In the genomic region with DNA sequence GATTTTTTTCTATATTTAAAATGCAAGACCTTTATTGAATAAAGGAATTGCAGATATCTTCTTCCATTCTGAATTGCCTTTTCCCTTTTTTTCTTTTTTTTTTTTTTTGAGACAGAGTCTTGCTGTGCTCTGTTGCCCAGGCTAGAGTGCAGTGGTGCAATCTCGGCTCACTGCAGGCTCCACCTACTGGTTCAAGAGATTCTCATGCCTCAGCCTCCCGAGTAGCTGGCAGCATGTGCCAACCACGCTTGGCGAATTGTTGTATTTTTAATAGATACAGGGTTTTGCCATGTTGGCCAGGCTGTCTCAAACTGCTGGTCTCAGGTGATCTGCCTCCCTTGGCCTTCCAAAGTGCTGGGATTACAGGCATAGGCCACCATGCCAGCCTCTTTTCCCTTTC, we compare ENCODE assay signal across 14 cellular contexts.
DNase-seq lines count a peak whose midpoint lies in the region; ATAC-seq and TF ChIP-seq lines count a peak whose summit lies in the region.
"Had no signal": no experiment of that assay in that cellular context is flagged by ENCODE, and none has a peak within 500 bp of the region (broad histone marks: within the 10 kb centered on the region; RNA-seq: fewer than 3 reads in every experiment).

No MANE protein-coding gene starts in this region.

- CTCF ChIA-PET in activated CD8-positive, alpha-beta T cell treated with anti-CD3 and anti-CD28 coated beads for 36 hours (lab: Charles Lee): no interaction called here
- CTCF ChIA-PET in activated CD8-positive, alpha-beta T cell treated with anti-CD3 and anti-CD28 coated beads, Interleukin-2, amount 10 ng/mL, durations not matched to agents 7 days and 5 days (lab: Charles Lee): no interaction called here

- H3K27me3 Mint-ChIP-seq in activated CD8-positive, alpha-beta T cell treated with anti-CD3 and anti-CD28 coated beads for 36 hours: no peaks in the 10 kb centered on the region
- peaks cover 4% of the 10 kb centered on the region for H3K27me3 Mint-ChIP-seq in activated CD8-positive, alpha-beta T cell treated with anti-CD3 and anti-CD28 coated beads, Interleukin-2, amount 10 ng/mL, durations not matched to agents 7 days and 5 days (ENCODE audit: low read depth)
- no peaks in the 10 kb centered on the region for H3K27me3 Mint-ChIP-seq in osteocyte (ENCODE audit: unreplicated experiment)

- no peaks in the 10 kb centered on the region for H3K36me3 ChIP-seq in MG63
- H3K36me3 ChIP-seq: suprapubic skin had no signal

- intact Hi-C loops in activated CD8-positive, alpha-beta T cell treated with anti-CD3 and anti-CD28 coated beads for 36 hours (cut with micrococcal nuclease): no loop called here

- no peak for TF ChIP-seq CTCF in activated CD8-positive, alpha-beta T cell treated with anti-CD3 and anti-CD28 coated beads for 36 hours (IDR thresholded peaks at IDR 0.05)
- TF ChIP-seq CTCF in choroid plexus epithelial cell (conservative IDR thresholded peaks at IDR 0.05; ENCODE audit: low read depth, low read length): peak; percentile 19
- TF ChIP-seq CTCF in osteocyte (IDR thresholded peaks at IDR 0.05): peak; percentile 28

- no peaks in the 10 kb centered on the region for H3K9me3 Mint-ChIP-seq in activated CD8-positive, alpha-beta T cell treated with anti-CD3 and anti-CD28 coated beads for 36 hours
- no peaks in the 10 kb centered on the region for H3K9me3 Mint-ChIP-seq in activated CD8-positive, alpha-beta T cell treated with anti-CD3 and anti-CD28 coated beads, Interleukin-2, amount 10 ng/mL, durations not matched to agents 7 days and 5 days (ENCODE audit: insufficient read depth)
- H3K9me3 Mint-ChIP-seq in osteocyte (ENCODE audit: unreplicated experiment): no peaks in the 10 kb centered on the region

- ATAC-seq in activated CD8-positive, alpha-beta T cell treated with anti-CD3 and anti-CD28 coated beads for 36 hours: no peak
- no peak for ATAC-seq in activated CD8-positive, alpha-beta T cell treated with anti-CD3 and anti-CD28 coated beads, Interleukin-2, amount 10 ng/mL, durations not matched to agents 7 days and 5 days
- ATAC-seq: Right ventricle myocardium inferior had no signal

- no peaks in the 10 kb centered on the region for H3K4me1 Mint-ChIP-seq in activated CD8-positive, alpha-beta T cell treated with anti-CD3 and anti-CD28 coated beads for 36 hours (ENCODE audit: low read depth)
- H3K4me1 Mint-ChIP-seq in activated CD8-positive, alpha-beta T cell treated with anti-CD3 and anti-CD28 coated beads, Interleukin-2, amount 10 ng/mL, durations not matched to agents 7 days and 5 days (ENCODE audit: low read depth): no peaks in the 10 kb centered on the region
- no peaks in the 10 kb centered on the region for H3K4me1 Mint-ChIP-seq in osteocyte (ENCODE audit: unreplicated experiment)

- H3K36me3 Mint-ChIP-seq in activated CD8-positive, alpha-beta T cell treated with anti-CD3 and anti-CD28 coated beads for 36 hours (ENCODE audit: low read depth): no peaks in the 10 kb centered on the region
- no peaks in the 10 kb centered on the region for H3K36me3 Mint-ChIP-seq in activated CD8-positive, alpha-beta T cell treated with anti-CD3 and anti-CD28 coated beads, Interleukin-2, amount 10 ng/mL, durations not matched to agents 7 days and 5 days (ENCODE audit: low read depth)
- H3K36me3 Mint-ChIP-seq in osteocyte (ENCODE audit: unreplicated experiment): no peaks in the 10 kb centered on the region

- peak; percentile 2 for DNase-seq in activated CD8-positive, alpha-beta T cell treated with anti-CD3 and anti-CD28 coated beads for 36 hours
- no peak for DNase-seq in activated CD8-positive, alpha-beta T cell treated with anti-CD3 and anti-CD28 coated beads, Interleukin-2, amount 10 ng/mL, durations not matched to agents 7 days and 5 days
- DNase-seq in MG63: peak; percentile 3
- DNase-seq in choroid plexus epithelial cell (ENCODE audit: low read depth): peak; percentile 2
- no peak for DNase-seq in osteocyte (ENCODE audit: extremely low spot score, unreplicated experiment)
- no peak for DNase-seq in GF-D8 (lab: John Stamatoyannopoulos, UW)
- no peak for DNase-seq in activated CD4-positive, CD25-positive, alpha-beta regulatory T cell treated with anti-CD3 and anti-CD28 coated beads, Interleukin-2, amount 50 U/mL, for 72 hours
- no peak for DNase-seq in NCI-H2196 (lab: John Stamatoyannopoulos, UW; ENCODE audit: unreplicated experiment)
- DNase-seq: effector CD4-positive, alpha-beta T cell; foreskin melanocyte; HCEC 1CT; MV-4-11 had no signal

- H3K4me3 ChIP-seq in MG63 (no peak overlapping the region), choroid plexus epithelial cell (ENCODE audit: low read depth, low read length) (no peak overlapping the region)
- H3K4me3 ChIP-seq: suprapubic skin had no signal

- POLR2A ChIA-PET in activated CD8-positive, alpha-beta T cell treated with anti-CD3 and anti-CD28 coated beads for 36 hours (lab: Charles Lee): no interaction called here
- POLR2A ChIA-PET in activated CD8-positive, alpha-beta T cell treated with anti-CD3 and anti-CD28 coated beads, Interleukin-2, amount 10 ng/mL, durations not matched to agents 7 days and 5 days (lab: Charles Lee): no interaction called here

- H3K9me3 ChIP-seq in MG63: no peaks in the 10 kb centered on the region
- H3K9me3 ChIP-seq: suprapubic skin had no signal

- H3K27ac Mint-ChIP-seq in activated CD8-positive, alpha-beta T cell treated with anti-CD3 and anti-CD28 coated beads for 36 hours: no peak overlapping the region
- H3K27ac Mint-ChIP-seq in activated CD8-positive, alpha-beta T cell treated with anti-CD3 and anti-CD28 coated beads, Interleukin-2, amount 10 ng/mL, durations not matched to agents 7 days and 5 days: no peak overlapping the region
- H3K27ac Mint-ChIP-seq in osteocyte (ENCODE audit: unreplicated experiment): no peak overlapping the region

- H3K27me3 ChIP-seq in MG63: no peaks in the 10 kb centered on the region
- H3K27me3 ChIP-seq: suprapubic skin had no signal

- H3K4me3 Mint-ChIP-seq in activated CD8-positive, alpha-beta T cell treated with anti-CD3 and anti-CD28 coated beads for 36 hours: no peak overlapping the region
- no peak overlapping the region for H3K4me3 Mint-ChIP-seq in activated CD8-positive, alpha-beta T cell treated with anti-CD3 and anti-CD28 coated beads, Interleukin-2, amount 10 ng/mL, durations not matched to agents 7 days and 5 days
- no peak overlapping the region for H3K4me3 Mint-ChIP-seq in osteocyte (ENCODE audit: unreplicated experiment)

Comparison
In these comparisons a context has a peak if more than half of its experiments do, and no peak if none do; other contexts are left out.
1. DNase-seq: peak in activated CD8-positive, alpha-beta T cell treated with anti-CD3 and anti-CD28 coated beads for 36 hours (single experiment), MG63 (single experiment) and choroid plexus epithelial cell (single experiment); none in activated CD8-positive, alpha-beta T cell treated with anti-CD3 and anti-CD28 coated beads, Interleukin-2, amount 10 ng/mL, durations not matched to agents 7 days and 5 days (single experiment), osteocyte (single experiment), GF-D8 (single experiment), activated CD4-positive, CD25-positive, alpha-beta regulatory T cell treated with anti-CD3 and anti-CD28 coated beads, Interleukin-2, amount 50 U/mL, for 72 hours (single experiment) and NCI-H2196 (single experiment).